ENCODE assay signal across 21 cellular contexts in the genomic region with DNA sequence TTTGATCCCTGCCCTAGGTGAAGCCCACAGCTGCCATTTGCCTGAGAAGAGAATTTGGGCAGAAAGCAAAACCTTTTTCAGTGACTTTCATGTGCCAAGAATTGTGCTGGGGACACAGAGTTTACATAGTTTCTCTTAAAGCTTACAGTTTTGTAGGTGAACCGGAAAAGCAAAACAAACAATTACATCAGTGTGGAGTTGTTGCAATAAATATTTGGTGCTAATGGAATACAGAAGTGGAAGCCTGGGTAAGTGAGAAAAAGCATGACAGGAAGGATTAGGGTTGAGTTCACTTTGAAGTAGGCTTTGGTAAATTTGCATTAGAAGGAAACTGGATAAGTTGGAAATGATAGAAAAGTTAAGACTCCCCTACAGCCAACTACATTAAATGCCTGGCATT.
"Had no signal": no experiment of that assay in that cellular context is flagged by ENCODE, and none has a peak within 500 bp of the region (broad histone marks: within the 10 kb centered on the region; RNA-seq: fewer than 3 reads in every experiment).

No MANE protein-coding gene starts in this region.

- H3K27ac Mint-ChIP-seq: activated B cell treated with CpG ODN at 0.5 μM for 24 hours; activated CD4-positive, alpha-beta T cell treated with anti-CD3 and anti-CD28 coated beads, Interleukin-2, amount 10 ng/mL, durations not matched to agents 7 days and 5 days; activated naive CD4-positive, alpha-beta T cell treated with anti-CD3 and anti-CD28 coated beads, Interleukin-2, amount 50 U/mL, for 24 hours; activated T-cell treated with anti-CD3 and anti-CD28 coated beads, Interleukin-2, amount 50 U/mL, for 24 hours; dendritic cell treated with granulocyte-macrophage colony-stimulating factor and Interleukin-4, amounts not matched to agents 40 ng/mL and 50 ng/mL, for 4 days; effector memory CD8-positive, alpha-beta T cell; memory B cell; nephron; type B pancreatic cell had no signal

- H3K36me3 ChIP-seq: brain microvascular endothelial cell, heart left ventricle, sigmoid colon, suprapubic skin had no signal

- FAIRE-seq: frontal cortex had no signal

- H3K27me3 ChIP-seq: heart left ventricle, sigmoid colon, suprapubic skin had no signal

- H3K27ac ChIP-seq: brain microvascular endothelial cell, heart left ventricle, sigmoid colon, suprapubic skin had no signal

- H3K9me3 ChIP-seq: sigmoid colon, suprapubic skin had no signal

- H3K36me3 Mint-ChIP-seq: activated naive CD4-positive, alpha-beta T cell treated with anti-CD3 and anti-CD28 coated beads, Interleukin-2, amount 50 U/mL, for 24 hours; memory B cell; type B pancreatic cell had no signal

- H3K4me3 ChIP-seq: heart left ventricle, sigmoid colon, suprapubic skin had no signal

- H3K9me3 Mint-ChIP-seq: activated B cell treated with CpG ODN at 0.5 μM for 24 hours; activated CD4-positive, alpha-beta T cell treated with anti-CD3 and anti-CD28 coated beads, Interleukin-2, amount 10 ng/mL, durations not matched to agents 7 days and 5 days; activated T-cell treated with anti-CD3 and anti-CD28 coated beads, Interleukin-2, amount 50 U/mL, for 24 hours; dendritic cell treated with granulocyte-macrophage colony-stimulating factor and Interleukin-4, amounts not matched to agents 40 ng/mL and 50 ng/mL, for 4 days; effector memory CD8-positive, alpha-beta T cell; memory B cell; type B pancreatic cell had no signal

- H3K4me3 Mint-ChIP-seq: activated B cell treated with CpG ODN at 0.5 μM for 24 hours; activated CD4-positive, alpha-beta T cell treated with anti-CD3 and anti-CD28 coated beads, Interleukin-2, amount 10 ng/mL, durations not matched to agents 7 days and 5 days; activated naive CD4-positive, alpha-beta T cell treated with anti-CD3 and anti-CD28 coated beads, Interleukin-2, amount 50 U/mL, for 24 hours; activated T-cell treated with anti-CD3 and anti-CD28 coated beads, Interleukin-2, amount 50 U/mL, for 24 hours; dendritic cell treated with granulocyte-macrophage colony-stimulating factor and Interleukin-4, amounts not matched to agents 40 ng/mL and 50 ng/mL, for 4 days; effector memory CD8-positive, alpha-beta T cell; memory B cell; nephron; type B pancreatic cell had no signal

- H3K27me3 Mint-ChIP-seq: activated B cell treated with CpG ODN at 0.5 μM for 24 hours, memory B cell had no signal

- DNase-seq: activated B cell treated with CpG ODN at 0.5 μM for 24 hours; activated CD4-positive, alpha-beta T cell treated with anti-CD3 and anti-CD28 coated beads, Interleukin-2, amount 10 ng/mL, durations not matched to agents 7 days and 5 days; activated effector memory CD4-positive, alpha-beta T cell treated with Interleukin-2 at 50 U/mL for 16 hours; activated T-cell treated with anti-CD3 and anti-CD28 coated beads, Interleukin-2, amount 50 U/mL, for 24 hours; amniotic stem cell; brain microvascular endothelial cell; cerebellar nuclear complex; effector memory CD8-positive, alpha-beta T cell; heart left ventricle; sigmoid colon; stimulated activated CD4-positive, alpha-beta T cell treated with anti-CD3 and anti-CD28 coated beads, Interleukin-2, amount 100 ng/mL, for 48 hours; stimulated activated CD8-positive, alpha-beta memory T cell treated with anti-CD3 and anti-CD28 coated beads, Interleukin-4, amount 100 ng/mL, for 48 hours; stimulated activated naive CD8-positive, alpha-beta T cell treated with anti-CD3 and anti-CD28 coated beads, Interleukin-15, Interleukin-2, amounts not matched to agents 100 U/mL and 50 U/mL, for 24 hours had no signal

- H3K4me1 Mint-ChIP-seq: activated B cell treated with CpG ODN at 0.5 μM for 24 hours; activated CD4-positive, alpha-beta T cell treated with anti-CD3 and anti-CD28 coated beads, Interleukin-2, amount 10 ng/mL, durations not matched to agents 7 days and 5 days; activated naive CD4-positive, alpha-beta T cell treated with anti-CD3 and anti-CD28 coated beads, Interleukin-2, amount 50 U/mL, for 24 hours; memory B cell; nephron had no signal

- H3K4me1 ChIP-seq: heart left ventricle, sigmoid colon had no signal

- ATAC-seq: effector memory CD8-positive, alpha-beta T cell; heart left ventricle; left lobe of liver; stimulated activated naive CD8-positive, alpha-beta T cell treated with anti-CD3 and anti-CD28 coated beads, Interleukin-15, Interleukin-2, amounts not matched to agents 100 U/mL and 50 U/mL, for 24 hours had no signal
